ENCODE assay signal across 18 cellular contexts in genomic region chr2:28387082-28387960, GRCh38. TPM values are rescaled to one million over a fixed set of nuclear protein-coding genes. Genes with fewer than 3 reads are reported as not detected.
DNase-seq lines count a peak whose midpoint lies in the region; ATAC-seq and TF ChIP-seq lines count a peak whose summit lies in the region.
"Had no signal": no experiment of that assay in that cellular context is flagged by ENCODE, and none has a peak within 500 bp of the region (broad histone marks: within the 10 kb centered on the region; RNA-seq: fewer than 3 reads in every experiment).

No MANE protein-coding gene starts in this region.

- H3F3A ChIP-seq in PC-3 (ENCODE audit: low read length, unreplicated experiment) = no peaks in the 10 kb centered on the region

- H3K4me3 ChIP-seq in PC-3 (ENCODE audit: low read length) (no peak overlapping the region), osteoblast (ENCODE audit: insufficient read depth, low read length) (no peak overlapping the region), H7 (ENCODE audit: insufficient read depth, low read depth, low read length) (no peak overlapping the region)
- H3K4me3 ChIP-seq: BLaER1 treated with 17β-estradiol and CSF1 and Interleukin-3, amounts not matched to agents 10 nM and 100 nM; SJCRH30 had no signal

- POLR2A ChIA-PET in PC-3 (lab: Charles Lee; ENCODE audit: unreplicated experiment) = no interaction called here

- CTCF ChIA-PET in PC-3 (lab: Charles Lee) = interaction anchor here (0.6 kb wide), 1 partner anchor 138 kb away, joined by 5 read pairs; no protein-coding TSS in a partner anchor

- H3K9me3 ChIP-seq in PC-3 (ENCODE audit: low read length) = no peaks in the 10 kb centered on the region
- H3K9me3 ChIP-seq in osteoblast (ENCODE audit: low read depth, low read length) = no peaks in the 10 kb centered on the region
- H3K9me3 ChIP-seq: BLaER1 treated with 17β-estradiol and CSF1 and Interleukin-3, amounts not matched to agents 10 nM and 100 nM; SJCRH30 had no signal

- H3K4me3 Mint-ChIP-seq in CD14-positive monocyte = no peak overlapping the region
- H3K4me3 Mint-ChIP-seq: activated T-cell treated with anti-CD3 and anti-CD28 coated beads, Interleukin-2, amount 50 U/mL, for 4 hours; naive thymus-derived CD8-positive, alpha-beta T cell; WTC11 had no signal

- H3K27ac ChIP-seq in PC-3 (ENCODE audit: low read length) (peak overlapping the region; percentile 79), osteoblast (ENCODE audit: low read depth, low read length) (peak overlapping the region; percentile 72)
- H3K27ac ChIP-seq: BLaER1 treated with 17β-estradiol and CSF1 and Interleukin-3, amounts not matched to agents 10 nM and 100 nM; SJCRH30 had no signal

- TF ChIP-seq CTCF in PC-3 (conservative IDR thresholded peaks at IDR 0.05; ENCODE audit: low read depth, low read length) (no peak), osteoblast (IDR thresholded peaks at IDR 0.05; ENCODE audit: extremely low read depth, low read depth, low read length) (no peak), CD14-positive monocyte (IDR thresholded peaks at IDR 0.05) (no peak)

- no peaks in the 10 kb centered on the region for H4K20me1 ChIP-seq in PC-3 (ENCODE audit: low read length)
- no peaks in the 10 kb centered on the region for H4K20me1 ChIP-seq in osteoblast (ENCODE audit: insufficient read depth, low read length)
- H4K20me1 ChIP-seq: BLaER1 treated with 17β-estradiol and CSF1 and Interleukin-3, amounts not matched to agents 10 nM and 100 nM had no signal

- DNase-seq in EL (peak; percentile 75), PC-3 (peak; percentile 86), astrocyte of the hippocampus (ENCODE audit: low read depth, low spot score) (peak; percentile 64), osteoblast (ENCODE audit: insufficient read length, low spot score, missing footprints) (peak; percentile 91), NCI-H774 (lab: John Stamatoyannopoulos, UW) (no peak), NCI-H1436 (lab: John Stamatoyannopoulos, UW) (no peak), CD14-positive monocyte (ENCODE audit: low spot score) (no peak), H7 (no peak)
- DNase-seq: activated T-cell treated with anti-CD3 and anti-CD28 coated beads, Interleukin-2, amount 50 U/mL, for 4 hours; head of caudate nucleus; left cardiac atrium; naive thymus-derived CD8-positive, alpha-beta T cell; NCI-H2081; SJCRH30; stimulated activated naive CD4-positive, alpha-beta T cell had no signal

- peaks cover 3 to 6% (median 5%) of the 10 kb centered on the region in 3 donors for H3K27me3 Mint-ChIP-seq in CD14-positive monocyte (ENCODE audit: low read depth in 3 of 3)
- H3K27me3 Mint-ChIP-seq: naive thymus-derived CD8-positive, alpha-beta T cell had no signal

- H3K9me2 ChIP-seq in PC-3 (replicated peaks; ENCODE audit: low read length) = no peaks in the 10 kb centered on the region

- H3K4me1 Mint-ChIP-seq in CD14-positive monocyte = peaks cover 22% of the 10 kb centered on the region

- H3K9ac ChIP-seq in PC-3 (ENCODE audit: low read length) = no peak overlapping the region
- H3K9ac ChIP-seq: BLaER1 treated with 17β-estradiol and CSF1 and Interleukin-3, amounts not matched to agents 10 nM and 100 nM had no signal

- H3K4me1 ChIP-seq in PC-3 (ENCODE audit: insufficient read depth, low read length) (peaks cover 35% of the 10 kb centered on the region), osteoblast (ENCODE audit: insufficient read depth, low read length) (peaks cover 29% of the 10 kb centered on the region)

- ATAC-seq in PC-3 = peak; percentile 6; the same call in 1 of the 2 replicates
- ATAC-seq: activated T-cell treated with anti-CD3 and anti-CD28 coated beads, Interleukin-2, amount 50 U/mL, for 4 hours; left cardiac atrium; naive thymus-derived CD8-positive, alpha-beta T cell; WTC11 had no signal

- intact Hi-C loops in PC-3 (cut with micrococcal nuclease) = no loop called here
- intact Hi-C loops in CD14-positive monocyte (cut with micrococcal nuclease) = loop anchor here in 1 of 2 donors (1.0 kb wide), 1 partner anchor 21 kb away; no protein-coding TSS in a partner anchor

- H3K27me3 ChIP-seq in PC-3 (ENCODE audit: low read length) = no peaks in the 10 kb centered on the region
- no peaks in the 10 kb centered on the region for H3K27me3 ChIP-seq in osteoblast (ENCODE audit: insufficient read depth, low read length)
- peaks cover 24% of the 10 kb centered on the region for H3K27me3 ChIP-seq in H7 (ENCODE audit: control insufficient read depth, insufficient read depth, low read length)
- H3K27me3 ChIP-seq: BLaER1 treated with 17β-estradiol and CSF1 and Interleukin-3, amounts not matched to agents 10 nM and 100 nM; SJCRH30 had no signal

- H3K9me3 Mint-ChIP-seq in CD14-positive monocyte = peaks cover 0 to 4% (median 0%) of the 10 kb centered on the region in 7 donors
- H3K9me3 Mint-ChIP-seq: activated T-cell treated with anti-CD3 and anti-CD28 coated beads, Interleukin-2, amount 50 U/mL, for 4 hours; naive thymus-derived CD8-positive, alpha-beta T cell; WTC11 had no signal

- H3K79me2 ChIP-seq in PC-3 (ENCODE audit: low read length) (0 out of 2 replicates have a peak, but pooled peaks cover 3% of the 10 kb centered on the region), osteoblast (ENCODE audit: insufficient read depth, low read length) (no peaks in the 10 kb centered on the region)

- no peak overlapping the region for H3K27ac Mint-ChIP-seq in CD14-positive monocyte
- H3K27ac Mint-ChIP-seq: WTC11 had no signal

- H3K36me3 Mint-ChIP-seq in CD14-positive monocyte = peaks cover 0 to 2% of the 10 kb centered on the region in 2 donors
- H3K36me3 Mint-ChIP-seq: brain; naive thymus-derived CD8-positive, alpha-beta T cell; WTC11 had no signal

- H2AFZ ChIP-seq in PC-3 (ENCODE audit: low read length) (no peak overlapping the region), osteoblast (ENCODE audit: low read length) (no peak overlapping the region)

- no TSS peak for BruUV-seq in PC-3 (replicated peaks; lab: Mats Ljungman, UMichigan)

- peak overlapping the region; percentile 64 for H3K4me2 ChIP-seq in PC-3 (ENCODE audit: low read length)
- peak overlapping the region; percentile 15 for H3K4me2 ChIP-seq in osteoblast (ENCODE audit: insufficient read depth, low read length)

- H3K36me3 ChIP-seq in PC-3 (ENCODE audit: low read depth, low read length) = no peaks in the 10 kb centered on the region
- H3K36me3 ChIP-seq in osteoblast (ENCODE audit: insufficient read depth, low read length) = no peaks in the 10 kb centered on the region
- no peaks in the 10 kb centered on the region for H3K36me3 ChIP-seq in H7 (replicated peaks; ENCODE audit: control insufficient read depth, insufficient read depth, low read length)
- H3K36me3 ChIP-seq: BLaER1 treated with 17β-estradiol and CSF1 and Interleukin-3, amounts not matched to agents 10 nM and 100 nM; SJCRH30 had no signal

RNA-seq across cellular contexts. Expression of gene FOSL2, which starts 5.3 kb away (rescaled TPM):
- total RNA-seq in PC-3 (2014; rRNA removed) = 34.2 and 46.8 TPM in 2 replicates
- 64.5 and 86.9 TPM in 2 replicates for total RNA-seq in osteoblast
- polyA plus RNA-seq in CD14-positive monocyte = 10 to 100 TPM; 24.8 to 28.6 TPM
- total RNA-seq in H7 (2014; rRNA removed; shearing (Covaris generic)) = 3.5 and 4.1 TPM in 2 replicates

Comparison
In these comparisons a context has a peak if more than half of its experiments do, and no peak if none do; other contexts are left out.
1. DNase-seq: peak in EL (single experiment), PC-3 (single experiment), astrocyte of the hippocampus (single experiment) and osteoblast (single experiment); none in NCI-H774 (single experiment), NCI-H1436 (single experiment), CD14-positive monocyte (single experiment) and H7 (single experiment).